In the genomic region with DNA sequence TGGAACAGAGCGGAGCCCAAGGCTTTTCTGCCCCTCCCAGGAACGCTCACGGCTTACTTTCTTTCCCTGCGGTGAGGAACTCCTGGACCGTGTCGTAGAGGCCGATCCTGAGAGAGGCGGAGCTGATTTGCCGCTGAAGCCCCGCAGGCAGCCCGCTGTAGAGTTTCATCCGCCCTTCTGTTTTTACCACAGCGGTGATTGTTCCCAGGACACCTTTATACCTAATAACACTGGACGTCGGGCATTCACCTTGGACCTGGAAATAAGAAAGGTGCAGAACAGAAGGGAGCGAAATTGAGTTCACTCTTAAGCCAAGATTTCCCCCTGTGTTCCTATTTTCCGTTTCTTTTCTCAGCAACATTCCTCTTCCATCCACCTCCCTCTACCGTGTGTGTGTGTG, we compare ENCODE assay signal across 2 cellular contexts.
TF ChIP-seq lines count a peak whose summit lies in the region.

No MANE protein-coding gene starts in this region.

TF ChIP-seq in SK-N-SH, 30 proteins besides CTCF, POLR2A, EP300 and RAD21 (continued from another document):
- TF ChIP-seq TAF1 (IDR thresholded peaks at IDR 0.05; ENCODE audit: borderline replicate concordance, low read depth, low read length) (no peak), GABPA (IDR thresholded peaks at IDR 0.05; ENCODE audit: low read depth) (no peak), MXI1 (IDR thresholded peaks at IDR 0.05; ENCODE audit: low read depth, low read length) (no peak), POLR2AphosphoS5 (IDR thresholded peaks at IDR 0.05; ENCODE audit: low read depth, low read length) (no peak)
TF ChIP-seq in SK-N-SH: peak in this region for 0.

TF ChIP-seq in SK-N-SH treated with all-trans-retinoic acid at 6 μM for 48 hours, 23 proteins besides CTCF, POLR2A, EP300 and RAD21 (continued from another document):
- TF ChIP-seq, protein P1, sequence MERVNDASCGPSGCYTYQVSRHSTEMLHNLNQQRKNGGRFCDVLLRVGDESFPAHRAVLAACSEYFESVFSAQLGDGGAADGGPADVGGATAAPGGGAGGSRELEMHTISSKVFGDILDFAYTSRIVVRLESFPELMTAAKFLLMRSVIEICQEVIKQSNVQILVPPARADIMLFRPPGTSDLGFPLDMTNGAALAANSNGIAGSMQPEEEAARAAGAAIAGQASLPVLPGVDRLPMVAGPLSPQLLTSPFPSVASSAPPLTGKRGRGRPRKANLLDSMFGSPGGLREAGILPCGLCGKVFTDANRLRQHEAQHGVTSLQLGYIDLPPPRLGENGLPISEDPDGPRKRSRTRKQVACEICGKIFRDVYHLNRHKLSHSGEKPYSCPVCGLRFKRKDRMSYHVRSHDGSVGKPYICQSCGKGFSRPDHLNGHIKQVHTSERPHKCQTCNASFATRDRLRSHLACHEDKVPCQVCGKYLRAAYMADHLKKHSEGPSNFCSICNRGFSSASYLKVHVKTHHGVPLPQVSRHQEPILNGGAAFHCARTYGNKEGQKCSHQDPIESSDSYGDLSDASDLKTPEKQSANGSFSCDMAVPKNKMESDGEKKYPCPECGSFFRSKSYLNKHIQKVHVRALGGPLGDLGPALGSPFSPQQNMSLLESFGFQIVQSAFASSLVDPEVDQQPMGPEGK (CRISPR knock-in tag; IDR thresholded peaks at IDR 0.05; ENCODE audit: borderline replicate concordance): no peak
- no peak for TF ChIP-seq SNAI2 (CRISPR knock-in tag; IDR thresholded peaks at IDR 0.05)
- no peak for TF ChIP-seq CSRNP3 (CRISPR knock-in tag; IDR thresholded peaks at IDR 0.05)
- TF ChIP-seq ZFP3 (CRISPR knock-in tag; IDR thresholded peaks at IDR 0.05): no peak
- no peak for TF ChIP-seq ZNF8 (CRISPR knock-in tag; IDR thresholded peaks at IDR 0.05)
